9 cellular contexts compared by ENCODE assay signal in genomic region chr5:97044057-97044456, GRCh38.
DNase-seq lines count a peak whose midpoint lies in the region; ATAC-seq and TF ChIP-seq lines count a peak whose summit lies in the region.
"Had no signal": no experiment of that assay in that cellular context is flagged by ENCODE, and none has a peak within 500 bp of the region (broad histone marks: within the 10 kb centered on the region; RNA-seq: fewer than 3 reads in every experiment).

No MANE protein-coding gene starts in this region.

- H3K27ac ChIP-seq in SJCRH30, result no peak overlapping the region
- no peak overlapping the region for H3K27ac ChIP-seq in heart right ventricle
- no peak overlapping the region for H3K27ac ChIP-seq in gastrocnemius medialis
- H3K27ac ChIP-seq in CD8-positive, alpha-beta memory T cell (ENCODE audit: low read depth, low read length), result no peak overlapping the region

- ATAC-seq in heart right ventricle (peak; percentile 61 to 87 (median 82)), gastrocnemius medialis (peak; percentile 46 to 62), GM19035 (IDR thresholded peaks at IDR 0.05; ENCODE audit: unreplicated experiment) (no peak)

- no peaks in the 10 kb centered on the region for H3K4me1 ChIP-seq in SJCRH30
- H3K4me1 ChIP-seq in heart right ventricle, result peaks cover 0 to 8% (median 0%) of the 10 kb centered on the region in 9 donors
- H3K4me1 ChIP-seq in gastrocnemius medialis, result peaks cover 0 to under 1% of the 10 kb centered on the region in 2 donors
- no peaks in the 10 kb centered on the region for H3K4me1 ChIP-seq in CD8-positive, alpha-beta memory T cell (ENCODE audit: insufficient read depth, low read length)

- peaks cover 0 to 3% (median 0%) of the 10 kb centered on the region in 3 donors for H3K36me3 Mint-ChIP-seq in CD8-positive, alpha-beta memory T cell

- intact Hi-C loops in heart right ventricle (cut with DNase I) (loop anchor here in 8 of 10 donors (1.0 to 10.0 kb wide), 4 partner anchors 91 to 101 kb away; partner anchors contain the start of gene LIX1 (in 7 of the 8)), gastrocnemius medialis (cut with DNase I; ENCODE audit: low total_unique reads) (loop anchor here (5.0 kb wide), 1 partner anchor 118 kb away; no protein-coding TSS in a partner anchor)

- no peak overlapping the region for H3K27ac Mint-ChIP-seq in CD8-positive, alpha-beta memory T cell

- POLR2A ChIA-PET in CD8-positive, alpha-beta memory T cell (lab: Charles Lee), result no interaction called here

- H3K36me3 ChIP-seq in SJCRH30 (no peaks in the 10 kb centered on the region), heart right ventricle (no peaks in the 10 kb centered on the region), gastrocnemius medialis (no peaks in the 10 kb centered on the region)
- no peaks in the 10 kb centered on the region for H3K36me3 ChIP-seq in CD8-positive, alpha-beta memory T cell (ENCODE audit: insufficient read depth, low read length)

- H3K9me3 Mint-ChIP-seq in CD8-positive, alpha-beta memory T cell, result no peaks in the 10 kb centered on the region

- H3K27me3 ChIP-seq in SJCRH30 (no peaks in the 10 kb centered on the region), heart right ventricle (no peaks in the 10 kb centered on the region), gastrocnemius medialis (no peaks in the 10 kb centered on the region)
- H3K27me3 ChIP-seq in CD8-positive, alpha-beta memory T cell (ENCODE audit: insufficient read depth, low read length, poor library complexity, severe bottlenecking), result no peaks in the 10 kb centered on the region

- H3K9me3 ChIP-seq in SJCRH30 (replicated peaks), result no peaks in the 10 kb centered on the region
- no peaks in the 10 kb centered on the region for H3K9me3 ChIP-seq in heart right ventricle
- no peaks in the 10 kb centered on the region for H3K9me3 ChIP-seq in gastrocnemius medialis
- H3K9me3 ChIP-seq in CD8-positive, alpha-beta memory T cell (ENCODE audit: low read length), result no peaks in the 10 kb centered on the region

- no peaks in the 10 kb centered on the region for H3K4me1 Mint-ChIP-seq in CD8-positive, alpha-beta memory T cell

- in situ Hi-C loops in gastrocnemius medialis (cut with MboI; ENCODE audit: low sequenced_read_pairs in 4 of 4), result no loop called here

- no peak for TF ChIP-seq POLR2A in gastrocnemius medialis (IDR thresholded peaks at IDR 0.05)

- peak; percentile 17 to 43 for DNase-seq in SJCRH30
- DNase-seq in heart right ventricle, result peak; percentile 10 to 16
- DNase-seq in gastrocnemius medialis, result no peak
- no peak for DNase-seq in CD8-positive, alpha-beta memory T cell
- no peak for DNase-seq in activated naive CD4-positive, alpha-beta T cell treated with Interleukin-2 at 50 U/mL for 16 hours
- DNase-seq in activated CD4-positive, alpha-beta T cell treated with anti-CD3 and anti-CD28 coated beads, Interleukin-2, amount 50 U/mL, for 48 hours, result no peak
- DNase-seq: NCI-H1092 had no signal

- no peak overlapping the region for H3K4me3 Mint-ChIP-seq in CD8-positive, alpha-beta memory T cell

- 55 to 60% methylated on average over 2 of the region's 2 CpGs for WGBS in heart right ventricle, 2 donors

- H3K27me3 Mint-ChIP-seq in CD8-positive, alpha-beta memory T cell, result peaks cover 0 to 13% of the 10 kb centered on the region in 2 donors

- CTCF ChIA-PET in CD8-positive, alpha-beta memory T cell (lab: Charles Lee), result no interaction called here

- TF ChIP-seq CTCF in GM12872 (IDR thresholded peaks at IDR 0.05; ENCODE audit: insufficient read depth, low read depth, low read length) (peak; percentile 33; the same call in 2 of the 3 replicates), heart right ventricle (IDR thresholded peaks at IDR 0.05) (peak; percentile 8 to 65 (median 51)), gastrocnemius medialis (IDR thresholded peaks at IDR 0.05 in 4 of 5, conservative IDR thresholded peaks at IDR 0.05 in 1 of 5) (peak in 1 of 5 experiments; percentile 30)

- H3K4me3 ChIP-seq in SJCRH30, result no peak overlapping the region
- H3K4me3 ChIP-seq in heart right ventricle, result no peak overlapping the region
- H3K4me3 ChIP-seq in gastrocnemius medialis, result no peak overlapping the region
- H3K4me3 ChIP-seq in CD8-positive, alpha-beta memory T cell (ENCODE audit: low read length), result no peak overlapping the region

Comparison
In these comparisons a context has a peak if more than half of its experiments do, and no peak if none do; other contexts are left out.
1. DNase-seq: peak in SJCRH30 (2 of 2) and heart right ventricle (2 of 2); none in gastrocnemius medialis (0 of 2), CD8-positive, alpha-beta memory T cell (0 of 5), activated naive CD4-positive, alpha-beta T cell treated with Interleukin-2 at 50 U/mL for 16 hours (single experiment) and activated CD4-positive, alpha-beta T cell treated with anti-CD3 and anti-CD28 coated beads, Interleukin-2, amount 50 U/mL, for 48 hours (0 of 2).